ENCODE assay signal across 1 cellular context in genomic region chr11:60950933-60951610, GRCh38.
TF ChIP-seq lines count a peak whose summit lies in the region.

No MANE protein-coding gene starts in this region.

TF ChIP-seq in endothelial cell of umbilical vein, 7 proteins besides CTCF, POLR2A, EP300 and RAD21:
- peak; percentile 84 for TF ChIP-seq EZH2 (IDR thresholded peaks at IDR 0.05; ENCODE audit: borderline replicate concordance, low read depth, low read length, severe bottlenecking)
- TF ChIP-seq MYC (IDR thresholded peaks at IDR 0.05; ENCODE audit: low read depth, low read length): no peak
TF ChIP-seq in endothelial cell of umbilical vein: peak in this region for 1.
